ENCODE assay signal across 15 cellular contexts in the genomic region with DNA sequence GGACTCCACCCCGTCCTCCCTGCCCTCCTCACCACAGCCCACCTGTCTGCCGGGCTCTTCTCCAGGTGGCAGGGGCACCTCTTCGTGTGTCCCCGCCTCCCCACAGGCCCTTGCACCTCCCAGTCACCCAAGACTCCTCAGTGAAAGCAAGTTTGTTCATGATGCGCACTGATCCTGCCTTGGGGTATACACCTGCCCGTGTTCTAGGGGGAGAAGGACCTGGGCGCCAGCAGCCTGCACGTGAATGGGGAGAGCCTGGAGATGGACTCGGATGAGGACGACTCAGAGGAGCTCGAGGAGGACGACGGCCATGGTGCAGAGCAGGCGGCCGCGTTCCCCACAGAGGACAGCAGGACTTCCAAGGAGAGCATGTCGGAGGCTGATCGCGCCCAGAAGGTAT.
"Had no signal": no experiment of that assay in that cellular context is flagged by ENCODE, and none has a peak within 500 bp of the region (broad histone marks: within the 10 kb centered on the region; RNA-seq: fewer than 3 reads in every experiment).

No MANE protein-coding gene starts in this region.

- H3K27me3 Mint-ChIP-seq: activated CD8-positive, alpha-beta memory T cell treated with anti-CD3 and anti-CD28 coated beads, Interleukin-2, amount 10 ng/mL, durations not matched to agents 7 days and 5 days; activated naive CD4-positive, alpha-beta T cell treated with anti-CD3 and anti-CD28 coated beads, Interleukin-2, amount 50 U/mL, for 24 hours; naive thymus-derived CD8-positive, alpha-beta T cell; stimulated activated naive CD8-positive, alpha-beta T cell treated with anti-CD3 and anti-CD28 coated beads, Interleukin-15, amount 100 ng/mL, for 72 hours; type B pancreatic cell had no signal

- ATAC-seq: activated CD8-positive, alpha-beta memory T cell treated with anti-CD3 and anti-CD28 coated beads, Interleukin-2, amount 10 ng/mL, durations not matched to agents 7 days and 5 days; activated T-cell treated with anti-CD3 and anti-CD28 coated beads, Interleukin-2, amount 50 U/mL, for 4 hours; naive thymus-derived CD8-positive, alpha-beta T cell; stimulated activated naive CD8-positive, alpha-beta T cell treated with anti-CD3 and anti-CD28 coated beads, Interleukin-15, amount 100 ng/mL, for 72 hours had no signal

- H3K27ac ChIP-seq: adrenal gland, cardiac muscle cell had no signal

- H3K9me3 Mint-ChIP-seq: activated naive CD4-positive, alpha-beta T cell treated with anti-CD3 and anti-CD28 coated beads, Interleukin-2, amount 50 U/mL, for 24 hours; activated T-cell treated with anti-CD3 and anti-CD28 coated beads, Interleukin-2, amount 50 U/mL, for 4 hours; naive thymus-derived CD8-positive, alpha-beta T cell; stimulated activated naive CD8-positive, alpha-beta T cell treated with anti-CD3 and anti-CD28 coated beads, Interleukin-15, amount 100 ng/mL, for 72 hours; type B pancreatic cell had no signal

- DNase-seq: activated CD4-positive, alpha-beta T cell treated with anti-CD3 and anti-CD28 coated beads for 1 hour; activated CD4-positive, alpha-beta T cell treated with anti-CD3 and anti-CD28 coated beads, Interleukin-2, amount 50 U/mL, for 4 hours; activated CD8-positive, alpha-beta memory T cell treated with anti-CD3 and anti-CD28 coated beads, Interleukin-2, amount 10 ng/mL, durations not matched to agents 7 days and 5 days; activated effector memory CD4-positive, alpha-beta T cell treated with anti-CD3 and anti-CD28 coated beads, Interleukin-2, amount 50 U/mL, for 16 hours; activated T-cell treated with anti-CD3 and anti-CD28 coated beads, Interleukin-2, amount 50 U/mL, for 4 hours; adrenal gland; islet precursor cell; mammary epithelial cell; naive thymus-derived CD8-positive, alpha-beta T cell; nucleus accumbens; stimulated activated CD4-positive, alpha-beta T cell treated with anti-CD3 and anti-CD28 coated beads, Interleukin-2, amount 100 ng/mL, for 48 hours; stimulated activated naive CD8-positive, alpha-beta T cell treated with anti-CD3 and anti-CD28 coated beads, Interleukin-15, amount 100 ng/mL, for 72 hours had no signal

- H3K4me3 Mint-ChIP-seq: activated CD8-positive, alpha-beta memory T cell treated with anti-CD3 and anti-CD28 coated beads, Interleukin-2, amount 10 ng/mL, durations not matched to agents 7 days and 5 days; activated naive CD4-positive, alpha-beta T cell treated with anti-CD3 and anti-CD28 coated beads, Interleukin-2, amount 50 U/mL, for 24 hours; activated T-cell treated with anti-CD3 and anti-CD28 coated beads, Interleukin-2, amount 50 U/mL, for 4 hours; naive thymus-derived CD8-positive, alpha-beta T cell; stimulated activated naive CD8-positive, alpha-beta T cell treated with anti-CD3 and anti-CD28 coated beads, Interleukin-15, amount 100 ng/mL, for 72 hours; type B pancreatic cell had no signal

- H3K27ac Mint-ChIP-seq: activated CD8-positive, alpha-beta memory T cell treated with anti-CD3 and anti-CD28 coated beads, Interleukin-2, amount 10 ng/mL, durations not matched to agents 7 days and 5 days; activated naive CD4-positive, alpha-beta T cell treated with anti-CD3 and anti-CD28 coated beads, Interleukin-2, amount 50 U/mL, for 24 hours; type B pancreatic cell had no signal
